12 cellular contexts compared by ENCODE assay signal in genomic region chr6:33623895-33624381, GRCh38. TPM values are rescaled to one million over a fixed set of nuclear protein-coding genes. Genes with fewer than 3 reads are reported as not detected.
A peak's percentile ranks its signal among the peaks of the same experiment; 100 is the strongest.
DNase-seq lines count a peak whose midpoint lies in the region; ATAC-seq and TF ChIP-seq lines count a peak whose summit lies in the region.
"Had no signal": no experiment of that assay in that cellular context is flagged by ENCODE, and none has a peak within 500 bp of the region (broad histone marks: within the 10 kb centered on the region; RNA-seq: fewer than 3 reads in every experiment).

No MANE protein-coding gene starts in this region.

- peaks cover 8% of the 10 kb centered on the region for H3K36me3 ChIP-seq in mammary epithelial cell (ENCODE audit: insufficient read depth, low read length)

- dilution Hi-C loops in mammary epithelial cell (cut with HindIII; ENCODE audit: low sequenced_read_pairs), result no loop called here

- H3K9me3 Mint-ChIP-seq in neural crest cell, result no peaks in the 10 kb centered on the region
- no peaks in the 10 kb centered on the region for H3K9me3 Mint-ChIP-seq in mesothelial cell of epicardium

- 94% methylated on average over 3 of the region's 6 CpGs for WGBS in mammary epithelial cell (ENCODE audit: low coverage, missing lambda C conversion rate)

- H4K20me1 ChIP-seq in mammary epithelial cell (ENCODE audit: insufficient read depth, low read length), result peaks cover 3% of the 10 kb centered on the region

- H3K79me2 ChIP-seq in mammary epithelial cell (ENCODE audit: insufficient read depth, low read length), result peaks cover 77% of the 10 kb centered on the region

- intact Hi-C loops in mammary epithelial cell (cut with micrococcal nuclease) (no loop called here), left ventricle myocardium superior (cut with micrococcal nuclease) (no loop called here)

- H3K9me3 ChIP-seq in mammary epithelial cell (replicated peaks; ENCODE audit: insufficient read depth, low read length), result no peaks in the 10 kb centered on the region
- H3K9me3 ChIP-seq: esophagus muscularis mucosa had no signal

- H3K4me1 Mint-ChIP-seq in neural crest cell (peaks cover 29% of the 10 kb centered on the region), mesothelial cell of epicardium (peaks cover 15% of the 10 kb centered on the region)

- H3K9ac ChIP-seq in mammary epithelial cell (ENCODE audit: insufficient read depth, low read length), result no peak overlapping the region

- H3K4me3 Mint-ChIP-seq in neural crest cell (peak overlapping the region; percentile 84), mesothelial cell of epicardium (no peak overlapping the region)

- peaks cover 31% of the 10 kb centered on the region for H3K4me1 ChIP-seq in mammary epithelial cell (ENCODE audit: insufficient read depth, low read length)

- H3K27ac Mint-ChIP-seq in neural crest cell (ENCODE audit: unreplicated experiment) (no peak overlapping the region), mesothelial cell of epicardium (no peak overlapping the region)

- in situ Hi-C loops in mammary epithelial cell (cut with MboI; ENCODE audit: low sequenced_read_pairs in 2 of 2), result no loop called here

- DNase-seq in DMS53 (lab: John Stamatoyannopoulos, UW) (peak; percentile 35), DMS53 treated with DMSO at 0.1 percent for 48 hours (lab: John Stamatoyannopoulos, UW; ENCODE audit: unreplicated experiment) (no peak), NCI-H1105 (lab: John Stamatoyannopoulos, UW) (peak; percentile 13), mammary epithelial cell (no peak), neural crest cell (ENCODE audit: low read depth, low spot score) (no peak), left ventricle myocardium superior (no peak), COLO829 (ENCODE audit: low spot score) (no peak), mesothelial cell of epicardium (ENCODE audit: low spot score in 2 of 2, unreplicated experiment in 2 of 2) (no peak)
- DNase-seq: NCI-H1092 treated with DMSO at 0.1 percent for 48 hours had no signal

- H3K27ac ChIP-seq in mammary epithelial cell (ENCODE audit: insufficient read depth, low read depth, low read length), result no peak overlapping the region
- H3K27ac ChIP-seq: HL-60 had no signal

- H3K4me2 ChIP-seq in mammary epithelial cell (ENCODE audit: insufficient read depth, low read depth, low read length), result peak overlapping the region; percentile 88

- no peaks in the 10 kb centered on the region for H3K27me3 ChIP-seq in mammary epithelial cell (ENCODE audit: insufficient read depth, low read length)

- no TSS peak for BruUV-seq in mammary epithelial cell (replicated peaks; lab: Mats Ljungman, UMichigan)

- H2AFZ ChIP-seq in mammary epithelial cell (ENCODE audit: low read depth, low read length), result no peak overlapping the region

- no peak for TF ChIP-seq CTCF in mammary epithelial cell (conservative IDR thresholded peaks at IDR 0.05 in 1 of 2, IDR thresholded peaks at IDR 0.05 in 1 of 2; ENCODE audit: extremely low read depth in 1 of 2, insufficient read depth in 1 of 2, low read depth in 1 of 2, low read length in 2 of 2)
- no peak for TF ChIP-seq CTCF in neural crest cell (conservative IDR thresholded peaks at IDR 0.05)
- TF ChIP-seq CTCF in mesothelial cell of epicardium (IDR thresholded peaks at IDR 0.05; ENCODE audit: unreplicated experiment), result no peak

- peaks cover 53% of the 10 kb centered on the region for H3K27me3 Mint-ChIP-seq in neural crest cell (ENCODE audit: low read depth)
- H3K27me3 Mint-ChIP-seq in mesothelial cell of epicardium (ENCODE audit: low read depth), result peaks cover 51% of the 10 kb centered on the region

- CTCF ChIA-PET in mammary epithelial cell (lab: Charles Lee; ENCODE audit: low non-redundant PET), result interaction anchor here (0.6 kb wide), 1 partner anchor 48 kb away, joined by 5 read pairs; no protein-coding TSS in a partner anchor

- no peak for ATAC-seq in left ventricle myocardium superior
- ATAC-seq: Panc1 had no signal

- H3K4me3 ChIP-seq in mammary epithelial cell (replicated peaks in 1 of 3; ENCODE audit: insufficient read depth in 1 of 3, low read depth in 2 of 3, low read length in 3 of 3), result no peak overlapping the region
- H3K4me3 ChIP-seq: esophagus muscularis mucosa had no signal

- H3K36me3 Mint-ChIP-seq in neural crest cell (ENCODE audit: low read depth) (no peaks in the 10 kb centered on the region), mesothelial cell of epicardium (no peaks in the 10 kb centered on the region)

RNA-seq across cellular contexts. Expression of gene ITPR3, which starts 2.8 kb away (rescaled TPM):
- total RNA-seq in mammary epithelial cell, result 100 to 1,000 TPM; 125 to 155 TPM
- 106 TPM for polyA plus RNA-seq in mammary epithelial cell
- 270 TPM for polyA minus RNA-seq in mammary epithelial cell
- 16.0 TPM in 2 replicates for total RNA-seq in neural crest cell
- 6.1 TPM for total RNA-seq in left ventricle myocardium superior
- 6.3 to 6.4 TPM (median 6.4 TPM) in 3 replicates for total RNA-seq in mesothelial cell of epicardium

RNA-seq across cellular contexts. Expression of gene BAK1, which starts 43.9 kb away (rescaled TPM):
- 10 to 100 TPM; 41.0 to 70.6 TPM for total RNA-seq in mammary epithelial cell
- 62.0 TPM for polyA plus RNA-seq in mammary epithelial cell
- polyA minus RNA-seq in mammary epithelial cell, result 81.7 TPM
- 29.9 and 32.9 TPM in 2 replicates for total RNA-seq in neural crest cell
- total RNA-seq in left ventricle myocardium superior, result 23.1 TPM
- 14.0 to 15.1 TPM (median 15.0 TPM) in 3 replicates for total RNA-seq in mesothelial cell of epicardium

Comparison
In these comparisons a context has a peak if more than half of its experiments do, and no peak if none do; other contexts are left out.
1. DNase-seq: peak in DMS53 (single experiment) and NCI-H1105 (single experiment); none in DMS53 treated with DMSO at 0.1 percent for 48 hours (single experiment), mammary epithelial cell (single experiment), neural crest cell (single experiment), left ventricle myocardium superior (single experiment), COLO829 (single experiment) and mesothelial cell of epicardium (0 of 2).